8 cellular contexts compared by ENCODE assay signal in genomic region chr19:36605839-36606478, GRCh38. TPM values are rescaled to one million over a fixed set of nuclear protein-coding genes. Genes with fewer than 3 reads are reported as not detected.
A peak's percentile ranks its signal among the peaks of the same experiment; 100 is the strongest.
DNase-seq lines count a peak whose midpoint lies in the region; ATAC-seq, FAIRE-seq and TF ChIP-seq lines count a peak whose summit lies in the region.

No MANE protein-coding gene starts in this region.

- H3K4me1 ChIP-seq in ES-I3 (ENCODE audit: insufficient read depth, low read length) (no peaks in the 10 kb centered on the region), thoracic aorta (ENCODE audit: control insufficient read depth in 1 of 2, low read depth in 2 of 2) (peaks cover 3 to 12% of the 10 kb centered on the region in 2 donors)

- DNase-seq in activated naive CD8-positive, alpha-beta T cell treated with anti-CD3 and anti-CD28 coated beads, Interleukin-2, amount 10 ng/mL, durations not matched to agents 7 days and 5 days, result no peak
- DNase-seq in kidney epithelial cell (ENCODE audit: low read depth) (no peak), thoracic aorta (ENCODE audit: low spot score) (no peak), COLO829 (ENCODE audit: low spot score) (no peak), urothelium cell line (ENCODE audit: low spot score) (no peak)

- TF ChIP-seq CTCF in kidney epithelial cell (IDR thresholded peaks at IDR 0.05; ENCODE audit: insufficient read depth, low read length, poor library complexity, severe bottlenecking), result no peak
- TF ChIP-seq CTCF in thoracic aorta (IDR thresholded peaks at IDR 0.05), result no peak

- no peak for FAIRE-seq in urothelium cell line (lab: Jason Lieb, UNC)

- H3K9me3 Mint-ChIP-seq in activated naive CD8-positive, alpha-beta T cell treated with anti-CD3 and anti-CD28 coated beads, Interleukin-2, amount 10 ng/mL, durations not matched to agents 7 days and 5 days, result peaks cover 20% of the 10 kb centered on the region

- peak overlapping the region; percentile 96 for H3K9ac ChIP-seq in ES-I3 (ENCODE audit: low read depth, low read length)

- H3K9me3 ChIP-seq in ES-I3 (ENCODE audit: control insufficient read depth, insufficient read depth, low read length) (no peaks in the 10 kb centered on the region), thoracic aorta (no peaks in the 10 kb centered on the region)

- peak overlapping the region; percentile 82 for H3K4me3 Mint-ChIP-seq in activated naive CD8-positive, alpha-beta T cell treated with anti-CD3 and anti-CD28 coated beads, Interleukin-2, amount 10 ng/mL, durations not matched to agents 7 days and 5 days

- POLR2A ChIA-PET in activated naive CD8-positive, alpha-beta T cell treated with anti-CD3 and anti-CD28 coated beads, Interleukin-2, amount 10 ng/mL, durations not matched to agents 7 days and 5 days (lab: Charles Lee), result interaction anchor here (0.5 to 3.6 kb wide), 11 partner anchors 32 to 1289 kb away, joined by 3 to 33 read pairs (median 5); partner anchors contain the start of genes ZFP14, ZNF260, ZNF529 and ZNF566

- ATAC-seq in HG03095 (IDR thresholded peaks at IDR 0.05; ENCODE audit: unreplicated experiment) (peak; percentile 9), thoracic aorta (ENCODE audit: insufficient number of reproducible peaks, low FRiP score, low read depth) (peak; percentile 8), HG03196 (IDR thresholded peaks at IDR 0.05; ENCODE audit: unreplicated experiment) (no peak)
- peak; percentile 4 for ATAC-seq in activated naive CD8-positive, alpha-beta T cell treated with anti-CD3 and anti-CD28 coated beads, Interleukin-2, amount 10 ng/mL, durations not matched to agents 7 days and 5 days (ENCODE audit: low read depth)

- H3K27ac ChIP-seq in thoracic aorta, result peak overlapping the region; percentile 10 to 65

- peaks cover 6% of the 10 kb centered on the region for H3K36me3 ChIP-seq in ES-I3 (ENCODE audit: insufficient read depth, low read length)
- no peaks in the 10 kb centered on the region for H3K36me3 ChIP-seq in kidney epithelial cell (ENCODE audit: control insufficient read depth, insufficient read depth, low read length)
- H3K36me3 ChIP-seq in thoracic aorta, result peaks cover 4% of the 10 kb centered on the region

- H3K27me3 ChIP-seq in kidney epithelial cell (ENCODE audit: control insufficient read depth, insufficient read depth, low read length) (no peaks in the 10 kb centered on the region), thoracic aorta (replicated peaks; ENCODE audit: insufficient read depth) (no peaks in the 10 kb centered on the region)

- peaks cover 55% of the 10 kb centered on the region for H3K36me3 Mint-ChIP-seq in activated naive CD8-positive, alpha-beta T cell treated with anti-CD3 and anti-CD28 coated beads, Interleukin-2, amount 10 ng/mL, durations not matched to agents 7 days and 5 days

- H3K27ac Mint-ChIP-seq in activated naive CD8-positive, alpha-beta T cell treated with anti-CD3 and anti-CD28 coated beads, Interleukin-2, amount 10 ng/mL, durations not matched to agents 7 days and 5 days, result peak overlapping the region; percentile 91

- H3K4me3 ChIP-seq in kidney epithelial cell (ENCODE audit: low read depth, low read length), result peak overlapping the region; percentile 91
- H3K4me3 ChIP-seq in thoracic aorta, result peak overlapping the region; percentile 91

- H3K27me3 Mint-ChIP-seq in activated naive CD8-positive, alpha-beta T cell treated with anti-CD3 and anti-CD28 coated beads, Interleukin-2, amount 10 ng/mL, durations not matched to agents 7 days and 5 days, result no peaks in the 10 kb centered on the region

- H3K4me1 Mint-ChIP-seq in activated naive CD8-positive, alpha-beta T cell treated with anti-CD3 and anti-CD28 coated beads, Interleukin-2, amount 10 ng/mL, durations not matched to agents 7 days and 5 days, result peaks cover 15% of the 10 kb centered on the region

RNA-seq across cellular contexts. Expression of gene ZNF382, which starts 0.8 kb away (rescaled TPM):
- 10 to 100 TPM; 15.6 to 16.2 TPM for total RNA-seq in activated naive CD8-positive, alpha-beta T cell treated with anti-CD3 and anti-CD28 coated beads, Interleukin-2, amount 10 ng/mL, durations not matched to agents 7 days and 5 days
- total RNA-seq in kidney epithelial cell, result 3.6 and 13.9 TPM in 2 replicates
- 1 to 10 TPM; 2.7 to 8.7 TPM for total RNA-seq in thoracic aorta

RNA-seq across cellular contexts. Expression of gene ZNF529, which starts 32.9 kb away (rescaled TPM):
- total RNA-seq in activated naive CD8-positive, alpha-beta T cell treated with anti-CD3 and anti-CD28 coated beads, Interleukin-2, amount 10 ng/mL, durations not matched to agents 7 days and 5 days, result 10 to 100 TPM; 21.6 to 24.2 TPM
- total RNA-seq in kidney epithelial cell (8.4 and 16.3 TPM in 2 replicates), thoracic aorta (10 to 100 TPM; 10.3 to 18.1 TPM)
